ENCODE assay signal across 8 cellular contexts in genomic region chr1:178594133-178594532, GRCh38.
"Had no signal": no experiment of that assay in that cellular context is flagged by ENCODE, and none has a peak within 500 bp of the region (broad histone marks: within the 10 kb centered on the region; RNA-seq: fewer than 3 reads in every experiment).

No MANE protein-coding gene starts in this region.

- H3K9me3 ChIP-seq: tibial artery had no signal

- H3K27ac ChIP-seq: tibial artery had no signal

- DNase-seq: activated CD4-positive, alpha-beta T cell treated with anti-CD3 and anti-CD28 coated beads for 36 hours; activated CD8-positive, alpha-beta memory T cell treated with anti-CD3 and anti-CD28 coated beads, Interleukin-2, amount 50 U/mL, for 4 hours; activated CD8-positive, alpha-beta T cell treated with anti-CD3 and anti-CD28 coated beads for 36 hours; activated naive CD4-positive, alpha-beta T cell treated with Interleukin-2 at 50 U/mL for 16 hours; naive thymus-derived CD8-positive, alpha-beta T cell; T-helper 9 cell; tibial artery had no signal

- H3K4me1 ChIP-seq: tibial artery had no signal

- H3K27me3 ChIP-seq: tibial artery had no signal

- H3K4me3 ChIP-seq: skin epidermis, tibial artery had no signal

- ATAC-seq: activated CD4-positive, alpha-beta T cell treated with anti-CD3 and anti-CD28 coated beads for 36 hours; activated CD8-positive, alpha-beta T cell treated with anti-CD3 and anti-CD28 coated beads for 36 hours; naive thymus-derived CD8-positive, alpha-beta T cell had no signal

- H3K36me3 ChIP-seq: tibial artery had no signal
